In genomic region chr6:81766482-81767069, GRCh38 we compare ENCODE assay signal across 8 cellular contexts. TPM values are rescaled to one million over a fixed set of nuclear protein-coding genes. Genes with fewer than 3 reads are reported as not detected.
DNase-seq lines count a peak whose midpoint lies in the region; ATAC-seq and TF ChIP-seq lines count a peak whose summit lies in the region.

No MANE protein-coding gene starts in this region.

- H3K9ac ChIP-seq in skeletal muscle satellite cell (ENCODE audit: low read depth, low read length): peak overlapping the region; percentile 9

- peak overlapping the region; percentile 4 for H3K27ac ChIP-seq in epithelial cell of prostate
- no peak overlapping the region for H3K27ac ChIP-seq in CD4-positive, alpha-beta T cell (ENCODE audit: low read depth, low read length)

- H3K9me3 Mint-ChIP-seq in activated CD8-positive, alpha-beta memory T cell treated with anti-CD3 and anti-CD28 coated beads, Interleukin-2, amount 10 ng/mL, durations not matched to agents 7 days and 5 days (ENCODE audit: low read depth): no peaks in the 10 kb centered on the region
- no peaks in the 10 kb centered on the region for H3K9me3 Mint-ChIP-seq in CD4-positive, alpha-beta T cell

- peak overlapping the region; percentile 55 for H3K4me2 ChIP-seq in skeletal muscle satellite cell (ENCODE audit: low read length)

- H3K27me3 Mint-ChIP-seq in activated CD8-positive, alpha-beta memory T cell treated with anti-CD3 and anti-CD28 coated beads, Interleukin-2, amount 10 ng/mL, durations not matched to agents 7 days and 5 days: peaks cover 4% of the 10 kb centered on the region
- no peaks in the 10 kb centered on the region for H3K27me3 Mint-ChIP-seq in CD4-positive, alpha-beta T cell

- DNase-seq in AG08395 (ENCODE audit: low spot score): peak; percentile 36
- DNase-seq in NCI-H2029 (lab: John Stamatoyannopoulos, UW): peak; percentile 32
- DNase-seq in epithelial cell of prostate (ENCODE audit: low read depth, low spot score): no peak
- no peak for DNase-seq in NCI-H526 treated with DMSO at 0.1 percent for 48 hours (lab: John Stamatoyannopoulos, UW)
- DNase-seq in activated CD8-positive, alpha-beta memory T cell treated with anti-CD3 and anti-CD28 coated beads, Interleukin-2, amount 10 ng/mL, durations not matched to agents 7 days and 5 days: no peak
- no peak for DNase-seq in CD4-positive, alpha-beta T cell

- POLR2A ChIA-PET in CD4-positive, alpha-beta T cell (lab: Charles Lee): no interaction called here

- no peaks in the 10 kb centered on the region for H3K9me3 ChIP-seq in skeletal muscle satellite cell (replicated peaks; ENCODE audit: low read length)
- H3K9me3 ChIP-seq in CD4-positive, alpha-beta T cell (ENCODE audit: control insufficient read depth, low read length): no peaks in the 10 kb centered on the region

- no peaks in the 10 kb centered on the region for H3K36me3 Mint-ChIP-seq in activated CD8-positive, alpha-beta memory T cell treated with anti-CD3 and anti-CD28 coated beads, Interleukin-2, amount 10 ng/mL, durations not matched to agents 7 days and 5 days
- no peaks in the 10 kb centered on the region for H3K36me3 Mint-ChIP-seq in CD4-positive, alpha-beta T cell (ENCODE audit: low read depth)

- peak; percentile 58 for ATAC-seq in GM21529 (IDR thresholded peaks at IDR 0.05; ENCODE audit: unreplicated experiment)
- no peak for ATAC-seq in activated CD8-positive, alpha-beta memory T cell treated with anti-CD3 and anti-CD28 coated beads, Interleukin-2, amount 10 ng/mL, durations not matched to agents 7 days and 5 days
- no peak for ATAC-seq in CD4-positive, alpha-beta T cell (ENCODE audit: poor library complexity)

- TF ChIP-seq CTCF in CD4-positive, alpha-beta T cell (IDR thresholded peaks at IDR 0.05): no peak

- no peaks in the 10 kb centered on the region for H3K36me3 ChIP-seq in skeletal muscle satellite cell (ENCODE audit: insufficient read depth, low read length)

- intact Hi-C loops in CD4-positive, alpha-beta T cell (cut with DNase I, micrococcal nuclease): no loop called here

- peaks cover 55% of the 10 kb centered on the region for H3K4me1 ChIP-seq in skeletal muscle satellite cell (ENCODE audit: control insufficient read depth, insufficient read depth, low read length)

- no peak overlapping the region for H3K4me3 Mint-ChIP-seq in activated CD8-positive, alpha-beta memory T cell treated with anti-CD3 and anti-CD28 coated beads, Interleukin-2, amount 10 ng/mL, durations not matched to agents 7 days and 5 days
- H3K4me3 Mint-ChIP-seq in CD4-positive, alpha-beta T cell: no peak overlapping the region

- CTCF ChIA-PET in activated CD8-positive, alpha-beta memory T cell treated with anti-CD3 and anti-CD28 coated beads, Interleukin-2, amount 10 ng/mL, durations not matched to agents 7 days and 5 days (lab: Charles Lee): interaction anchor here (1.1 kb wide), 2 partner anchors 14 to 1291 kb away, joined by 3 read pairs; partner anchors contain the start of gene TENT5A
- CTCF ChIA-PET in CD4-positive, alpha-beta T cell (lab: Charles Lee): no interaction called here

- H3K27me3 ChIP-seq in skeletal muscle satellite cell (ENCODE audit: control insufficient read depth, insufficient read depth, low read length): no peaks in the 10 kb centered on the region
- H3K27me3 ChIP-seq in CD4-positive, alpha-beta T cell (ENCODE audit: control insufficient read depth, insufficient read depth, low read length): no peaks in the 10 kb centered on the region

- H3K27ac Mint-ChIP-seq in activated CD8-positive, alpha-beta memory T cell treated with anti-CD3 and anti-CD28 coated beads, Interleukin-2, amount 10 ng/mL, durations not matched to agents 7 days and 5 days: no peak overlapping the region
- no peak overlapping the region for H3K27ac Mint-ChIP-seq in CD4-positive, alpha-beta T cell

- H3K4me1 Mint-ChIP-seq in activated CD8-positive, alpha-beta memory T cell treated with anti-CD3 and anti-CD28 coated beads, Interleukin-2, amount 10 ng/mL, durations not matched to agents 7 days and 5 days: no peaks in the 10 kb centered on the region
- no peaks in the 10 kb centered on the region for H3K4me1 Mint-ChIP-seq in CD4-positive, alpha-beta T cell (ENCODE audit: low read depth)

- H3K4me3 ChIP-seq in skeletal muscle satellite cell (ENCODE audit: low read length): no peak overlapping the region

RNA-seq across cellular contexts. Expression of gene TENT5A, which starts 14.1 kb away (rescaled TPM):
- total RNA-seq in skeletal muscle satellite cell (2012; rRNA removed): 19.9 and 30.9 TPM in 2 replicates
- total RNA-seq in activated CD8-positive, alpha-beta memory T cell treated with anti-CD3 and anti-CD28 coated beads, Interleukin-2, amount 10 ng/mL, durations not matched to agents 7 days and 5 days: 1 to 10 TPM; 1.5 to 3.7 TPM
- 1 to 10 TPM; 6.3 to 6.7 TPM for total RNA-seq in CD4-positive, alpha-beta T cell

Comparison
In these comparisons a context has a peak if more than half of its experiments do, and no peak if none do; other contexts are left out.
1. DNase-seq: peak in AG08395 (single experiment) and NCI-H2029 (single experiment); none in epithelial cell of prostate (single experiment), NCI-H526 treated with DMSO at 0.1 percent for 48 hours (single experiment), activated CD8-positive, alpha-beta memory T cell treated with anti-CD3 and anti-CD28 coated beads, Interleukin-2, amount 10 ng/mL, durations not matched to agents 7 days and 5 days (single experiment) and CD4-positive, alpha-beta T cell (0 of 10).